Comparison of ENCODE assay signal across 16 cellular contexts in genomic region chr7:107224858-107225257, GRCh38. TPM values are rescaled to one million over a fixed set of nuclear protein-coding genes. Genes with fewer than 3 reads are reported as not detected.
DNase-seq lines count a peak whose midpoint lies in the region; ATAC-seq and TF ChIP-seq lines count a peak whose summit lies in the region.
"Had no signal": no experiment of that assay in that cellular context is flagged by ENCODE, and none has a peak within 500 bp of the region (broad histone marks: within the 10 kb centered on the region; RNA-seq: fewer than 3 reads in every experiment).

No MANE protein-coding gene starts in this region.

- ATAC-seq in CD4-positive, CD25-positive, alpha-beta regulatory T cell (ENCODE audit: low read depth in 2 of 2) = no peak

- TF ChIP-seq CTCF in brain (conservative IDR thresholded peaks at IDR 0.05) (no peak), neural crest cell (conservative IDR thresholded peaks at IDR 0.05) (no peak), vagina (IDR thresholded peaks at IDR 0.05) (no peak)

- H3K27ac Mint-ChIP-seq in CD4-positive, CD25-positive, alpha-beta regulatory T cell = peak overlapping the region in 2 of 3 donors; percentile 32 to 61
- H3K27ac Mint-ChIP-seq in brain = peak overlapping the region in 4 of 5 experiments; percentile 42 to 92 (median 78)
- H3K27ac Mint-ChIP-seq in neural crest cell (ENCODE audit: unreplicated experiment) = peak overlapping the region; percentile 22

- H3K27me3 ChIP-seq in CD4-positive, CD25-positive, alpha-beta regulatory T cell (ENCODE audit: control insufficient read depth, insufficient read depth, low read length) = no peaks in the 10 kb centered on the region
- no peaks in the 10 kb centered on the region for H3K27me3 ChIP-seq in vagina

- H3K4me3 Mint-ChIP-seq in CD4-positive, CD25-positive, alpha-beta regulatory T cell = no peak overlapping the region
- no peak overlapping the region for H3K4me3 Mint-ChIP-seq in brain
- H3K4me3 Mint-ChIP-seq in neural crest cell = peak overlapping the region; percentile 10

- H3K9me3 ChIP-seq in CD4-positive, CD25-positive, alpha-beta regulatory T cell (ENCODE audit: control insufficient read depth in 2 of 2, low read length in 2 of 2) = no peaks in the 10 kb centered on the region
- H3K9me3 ChIP-seq in vagina = no peaks in the 10 kb centered on the region

- H3K36me3 Mint-ChIP-seq in CD4-positive, CD25-positive, alpha-beta regulatory T cell = peaks cover 55% of the 10 kb centered on the region
- peaks cover 20% of the 10 kb centered on the region for H3K36me3 Mint-ChIP-seq in brain
- H3K36me3 Mint-ChIP-seq in neural crest cell (ENCODE audit: low read depth) = peaks cover 5% of the 10 kb centered on the region

- TF ChIP-seq POLR2A in erythroblast (IDR thresholded peaks at IDR 0.05; ENCODE audit: low read length) = no peak
- TF ChIP-seq POLR2A in vagina (IDR thresholded peaks at IDR 0.05) = no peak

- no peak for DNase-seq in CD4-positive, CD25-positive, alpha-beta regulatory T cell
- peak; percentile 76 for DNase-seq in DMS 273 (lab: John Stamatoyannopoulos, UW; ENCODE audit: unreplicated experiment)
- no peak for DNase-seq in neural crest cell (ENCODE audit: low read depth, low spot score)
- DNase-seq in erythroblast (lab: John Stamatoyannopoulos, UW) = no peak
- no peak for DNase-seq in D341Med (ENCODE audit: low spot score)
- no peak for DNase-seq in vagina (ENCODE audit: extremely low spot score in 2 of 2)
- DNase-seq in DMS114 treated with DMSO at 0.1 percent for 48 hours (lab: John Stamatoyannopoulos, UW; ENCODE audit: unreplicated experiment) = no peak
- DNase-seq: DND-41, GOT3, Kasumi-1, MM.1S, NCI-H1105, NCI-H1694, NCI-H510A treated with DMSO at 0.1 percent for 48 hours, OCI-M1 had no signal

- H3K4me3 ChIP-seq in CD4-positive, CD25-positive, alpha-beta regulatory T cell (ENCODE audit: low read depth, low read length) = no peak overlapping the region
- H3K4me3 ChIP-seq in vagina = no peak overlapping the region

- H3K4me1 Mint-ChIP-seq in CD4-positive, CD25-positive, alpha-beta regulatory T cell = peaks cover 0 to 5% (median 0%) of the 10 kb centered on the region in 4 donors
- H3K4me1 Mint-ChIP-seq in brain = peaks cover 36% of the 10 kb centered on the region
- H3K4me1 Mint-ChIP-seq in neural crest cell = peaks cover 32% of the 10 kb centered on the region

- no peaks in the 10 kb centered on the region for H3K4me1 ChIP-seq in CD4-positive, CD25-positive, alpha-beta regulatory T cell (ENCODE audit: control insufficient read depth, insufficient read depth, low read length, poor library complexity, severe bottlenecking)
- H3K4me1 ChIP-seq in vagina = no peaks in the 10 kb centered on the region

- intact Hi-C loops in vagina (cut with DNase I) = no loop called here

- H3K27ac ChIP-seq in CD4-positive, CD25-positive, alpha-beta regulatory T cell (ENCODE audit: insufficient read depth, low read length, poor library complexity, severe bottlenecking) = no peak overlapping the region
- no peak overlapping the region for H3K27ac ChIP-seq in vagina

- H3K36me3 ChIP-seq in CD4-positive, CD25-positive, alpha-beta regulatory T cell (ENCODE audit: control insufficient read depth, insufficient read depth, low read length) = peaks cover 25% of the 10 kb centered on the region
- no peaks in the 10 kb centered on the region for H3K36me3 ChIP-seq in vagina

- H3K9me3 Mint-ChIP-seq in CD4-positive, CD25-positive, alpha-beta regulatory T cell = no peaks in the 10 kb centered on the region
- H3K9me3 Mint-ChIP-seq in brain = peaks cover 0 to 1% (median 0%) of the 10 kb centered on the region in 5 experiments
- H3K9me3 Mint-ChIP-seq in neural crest cell = no peaks in the 10 kb centered on the region

- no peaks in the 10 kb centered on the region for H3K27me3 Mint-ChIP-seq in CD4-positive, CD25-positive, alpha-beta regulatory T cell
- H3K27me3 Mint-ChIP-seq in brain (no peaks in the 10 kb centered on the region), neural crest cell (ENCODE audit: low read depth) (no peaks in the 10 kb centered on the region)

RNA-seq across cellular contexts. Expression of gene HBP1, which starts 56.1 kb away (rescaled TPM):
- total RNA-seq in CD4-positive, CD25-positive, alpha-beta regulatory T cell = 249 TPM
- polyA plus RNA-seq in CD4-positive, CD25-positive, alpha-beta regulatory T cell = 10 to 100 TPM; 67.8 to 98.6 (median 87.7) TPM
- polyA plus RNA-seq in brain (ENCODE audit: insufficient read depth, low read depth, low replicate concordance) = 44.3 TPM
- total RNA-seq in neural crest cell (15.7 and 15.8 TPM in 2 replicates), vagina (91.3 TPM)

Comparison
In these comparisons a context has a peak if more than half of its experiments do, and no peak if none do; other contexts are left out.
1. H3K27ac Mint-ChIP-seq: peak in every context shown above with its lines; median percentile 78 in brain; 46 in CD4-positive, CD25-positive, alpha-beta regulatory T cell; 22 in neural crest cell.